Comparison of ENCODE assay signal across 8 cellular contexts in the genomic region with DNA sequence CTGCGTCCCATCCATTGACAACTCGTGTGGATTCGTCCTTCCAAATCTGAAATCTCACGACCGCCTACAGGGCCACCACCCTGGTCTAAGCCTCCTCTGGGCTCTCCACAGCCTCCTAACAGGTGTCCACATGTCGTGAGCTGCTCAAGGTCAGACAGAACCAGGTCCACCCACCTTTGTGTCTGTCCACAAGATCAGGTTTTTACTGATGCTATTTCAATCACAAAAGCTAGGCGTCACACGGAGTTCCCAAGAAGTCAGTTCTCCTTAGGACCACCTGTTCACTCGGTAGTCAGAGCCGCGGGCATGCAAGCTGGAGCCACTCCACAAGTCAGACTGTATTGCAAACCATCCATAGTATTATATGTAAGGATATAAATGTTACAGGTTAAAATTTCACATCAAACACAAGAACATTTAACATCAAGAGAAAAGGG. TPM values are rescaled to one million over a fixed set of nuclear protein-coding genes. Genes with fewer than 3 reads are reported as not detected.
A peak's percentile ranks its signal among the peaks of the same experiment; 100 is the strongest.
DNase-seq lines count a peak whose midpoint lies in the region; ATAC-seq and TF ChIP-seq lines count a peak whose summit lies in the region.

No MANE protein-coding gene starts in this region.

- H3K36me3 ChIP-seq in OCI-LY7 (ENCODE audit: insufficient read depth, low read length), result peaks cover 9% of the 10 kb centered on the region
- H3K36me3 ChIP-seq in trophoblast cell (ENCODE audit: control insufficient read depth in 1 of 2, insufficient read depth in 2 of 2, low read length in 2 of 2), result peaks cover 2 to 5% of the 10 kb centered on the region in 2 experiments

- BruUV-seq in Calu3 (replicated peaks; lab: Mats Ljungman, UMichigan), result no TSS peak
- no TSS peak for BruUV-seq in OCI-LY7 (replicated peaks; lab: Mats Ljungman, UMichigan)

- no peak overlapping the region for H4K91ac ChIP-seq in trophoblast cell (ENCODE audit: low read depth, low read length)

- H4K20me1 ChIP-seq in OCI-LY7 (ENCODE audit: insufficient read depth, low read length), result no peaks in the 10 kb centered on the region

- H3K27me3 Mint-ChIP-seq in Calu3 (ENCODE audit: unreplicated experiment) (peaks cover 26% of the 10 kb centered on the region), endothelial cell (ENCODE audit: unreplicated experiment) (peaks cover 4% of the 10 kb centered on the region)

- H3K9me2 ChIP-seq in OCI-LY7 (ENCODE audit: insufficient read depth, low read length), result no peaks in the 10 kb centered on the region

- no peak overlapping the region for H3K4ac ChIP-seq in trophoblast cell (ENCODE audit: low read depth, low read length)

- H3K9me3 Mint-ChIP-seq in Calu3 (ENCODE audit: low read depth, unreplicated experiment) (no peaks in the 10 kb centered on the region), endothelial cell (ENCODE audit: unreplicated experiment) (no peaks in the 10 kb centered on the region)

- CTCF ChIA-PET in Calu3 (lab: Charles Lee), result interaction anchor here (1.0 to 2.0 kb wide), 8 partner anchors 8 to 266 kb away, joined by 3 to 14 read pairs (median 6); a partner anchor contains a TSS
- CTCF ChIA-PET in OCI-LY7 (lab: Charles Lee; ENCODE audit: unreplicated experiment), result interaction anchor here (0.5 to 3.3 kb wide), 4 partner anchors 16 to 52 kb away, joined by 3 to 12 read pairs (median 4); no protein-coding TSS in a partner anchor

- no peak overlapping the region for H3K18ac ChIP-seq in trophoblast cell (ENCODE audit: low read length)

- H4K12ac ChIP-seq in trophoblast cell (ENCODE audit: low read depth, low read length), result no peak overlapping the region

- peak overlapping the region; percentile 47 for H4K8ac ChIP-seq in trophoblast cell (ENCODE audit: low read depth, low read length)

- H3K23ac ChIP-seq in trophoblast cell (ENCODE audit: low read length), result no peak overlapping the region

- no peaks in the 10 kb centered on the region for H3K9me3 ChIP-seq in OCI-LY7 (ENCODE audit: low read length)
- H3K9me3 ChIP-seq in trophoblast cell (ENCODE audit: insufficient read depth, low read depth, low read length), result peaks cover 2% of the 10 kb centered on the region

- intact Hi-C loops in Calu3 (cut with micrococcal nuclease; ENCODE audit: unreplicated experiment) (no loop called here), OCI-LY7 (cut with micrococcal nuclease; ENCODE audit: unreplicated experiment) (no loop called here)

- H2AK5ac ChIP-seq in trophoblast cell (ENCODE audit: low read length), result no peak overlapping the region

- H2BK120ac ChIP-seq in trophoblast cell (ENCODE audit: insufficient read depth, low read length, poor library complexity), result no peak overlapping the region

- no peak overlapping the region for H2BK12ac ChIP-seq in trophoblast cell (ENCODE audit: low read length)

- H2BK5ac ChIP-seq in trophoblast cell (ENCODE audit: low read depth, low read length, poor library complexity), result no peak overlapping the region

- H3K27ac Mint-ChIP-seq in Calu3 (ENCODE audit: unreplicated experiment) (peak overlapping the region; percentile 88), endothelial cell (ENCODE audit: unreplicated experiment) (peak overlapping the region; percentile 26)

- H3K4me3 Mint-ChIP-seq in Calu3 (ENCODE audit: low read depth, unreplicated experiment) (peak overlapping the region; percentile 75), endothelial cell (ENCODE audit: unreplicated experiment) (peak overlapping the region; percentile 84)

- H3K79me2 ChIP-seq in OCI-LY7 (ENCODE audit: insufficient read depth, low read depth, low read length), result no peaks in the 10 kb centered on the region; the same call in 1 of the 2 replicates
- peaks cover 3% of the 10 kb centered on the region for H3K79me2 ChIP-seq in trophoblast cell (ENCODE audit: control insufficient read depth, insufficient read depth, low read length, poor library complexity)

- ATAC-seq in HG02973 (IDR thresholded peaks at IDR 0.05; ENCODE audit: unreplicated experiment), result no peak

- peaks cover 16% of the 10 kb centered on the region for H3K4me1 Mint-ChIP-seq in Calu3 (ENCODE audit: low read depth, unreplicated experiment)
- peaks cover 3% of the 10 kb centered on the region for H3K4me1 Mint-ChIP-seq in endothelial cell (ENCODE audit: unreplicated experiment)

- H3K36me3 Mint-ChIP-seq in Calu3 (ENCODE audit: insufficient read depth, unreplicated experiment) (peaks cover 35% of the 10 kb centered on the region), endothelial cell (ENCODE audit: low read depth, unreplicated experiment) (peaks cover 5% of the 10 kb centered on the region)

- POLR2A ChIA-PET in OCI-LY7 (lab: Charles Lee), result interaction anchor here (0.5 to 2.7 kb wide), 5 partner anchors 8 to 193 kb away, joined by 3 to 7 read pairs (median 4); no protein-coding TSS in a partner anchor

- no peak overlapping the region for H3K27ac ChIP-seq in OCI-LY7 (ENCODE audit: low read depth, low read length, poor library complexity, severe bottlenecking)
- H3K27ac ChIP-seq in trophoblast cell (ENCODE audit: low read depth, low read length), result no peak overlapping the region

- H3K79me1 ChIP-seq in trophoblast cell (ENCODE audit: low read length), result peaks cover 5% of the 10 kb centered on the region

- no CpG with 5 or more reads among the region's 11 CpGs for WGBS in trophoblast cell (ENCODE audit: extremely low coverage, insufficient coverage, insufficient read length)

- H3K9ac ChIP-seq in trophoblast cell (ENCODE audit: low read length), result no peak overlapping the region

- no peak overlapping the region for H3K14ac ChIP-seq in trophoblast cell (ENCODE audit: low read length)

- no peak overlapping the region for H3K4me3 ChIP-seq in OCI-LY7 (ENCODE audit: low read depth, low read length, poor library complexity, severe bottlenecking)
- H3K4me3 ChIP-seq in trophoblast cell (ENCODE audit: low read depth, low read length), result no peak overlapping the region

- H2AFZ ChIP-seq in OCI-LY7 (ENCODE audit: low read length), result peak overlapping the region; percentile 93; the same call in 1 of the 2 replicates
- peak overlapping the region; percentile 59 for H2AFZ ChIP-seq in trophoblast cell (ENCODE audit: insufficient read depth, low read length, poor library complexity)

- peaks cover 3% of the 10 kb centered on the region for H3K27me3 ChIP-seq in trophoblast cell (ENCODE audit: insufficient read depth, low read length)

- DNase-seq in Calu3 (no peak), OCI-LY7 (ENCODE audit: low spot score) (no peak), endothelial cell (ENCODE audit: low spot score) (no peak), trophoblast cell (no peak), islet precursor cell (no peak), HUDEP-2 (lab: John Stamatoyannopoulos, UW; ENCODE audit: unreplicated experiment in 76 of 76) (no peak), SHP77 (lab: John Stamatoyannopoulos, UW) (no peak)

- TF ChIP-seq CTCF in Calu3 (IDR thresholded peaks at IDR 0.05; ENCODE audit: unreplicated experiment), result no peak
- no peak for TF ChIP-seq CTCF in OCI-LY7 (conservative IDR thresholded peaks at IDR 0.05; ENCODE audit: low read length)
- no peak for TF ChIP-seq CTCF in endothelial cell (IDR thresholded peaks at IDR 0.05; ENCODE audit: unreplicated experiment)

- peaks cover 30% of the 10 kb centered on the region for H3K4me1 ChIP-seq in OCI-LY7 (ENCODE audit: insufficient read depth, low read length, poor library complexity, severe bottlenecking)
- H3K4me1 ChIP-seq in trophoblast cell (ENCODE audit: control insufficient read depth in 1 of 2, insufficient read depth in 2 of 2, low read length in 2 of 2), result peaks cover 0 to 6% of the 10 kb centered on the region in 2 experiments

- H3K4me2 ChIP-seq in OCI-LY7 (ENCODE audit: low read length), result peak overlapping the region; percentile 74
- H3K4me2 ChIP-seq in trophoblast cell (ENCODE audit: low read length), result no peak overlapping the region

RNA-seq across cellular contexts. Expression of a gene that starts 0.5 kb away (rescaled TPM):
- total RNA-seq in Calu3 (2022) (82.6 and 86.8 TPM in 2 replicates), OCI-LY7 (2022) (58.7 and 65.5 TPM in 2 replicates), endothelial cell (ENCODE audit: unreplicated experiment) (4.5 TPM)
- total RNA-seq in OCI-LY7 (2014; rRNA removed; shearing (Covaris generic)), result 111 and 126 TPM in 2 replicates
- polyA plus RNA-seq in trophoblast cell (2013), result 29.4 and 33.8 TPM in 2 replicates

RNA-seq across cellular contexts. Expression of a gene that starts 13.5 kb away (rescaled TPM):
- total RNA-seq in Calu3 (2022) (0.17 and 0.29 TPM in 2 replicates), OCI-LY7 (2022) (1.5 and 1.7 TPM in 2 replicates), endothelial cell (ENCODE audit: unreplicated experiment) (1.0 TPM)
- total RNA-seq in OCI-LY7 (2014; rRNA removed; shearing (Covaris generic)), result 0.05 and 0.35 TPM in 2 replicates
- 0.01 TPM in 2 replicates for polyA plus RNA-seq in trophoblast cell (2013)

RNA-seq across cellular contexts. Expression of a gene that starts 47.8 kb away (rescaled TPM):
- total RNA-seq in Calu3 (2022) (73.1 and 82.8 TPM in 2 replicates), OCI-LY7 (2022) (31.1 and 32.9 TPM in 2 replicates), endothelial cell (ENCODE audit: unreplicated experiment) (55.4 TPM)
- total RNA-seq in OCI-LY7 (2014; rRNA removed; shearing (Covaris generic)), result 27.4 and 37.0 TPM in 2 replicates
- polyA plus RNA-seq in trophoblast cell (2013), result 11.7 and 12.1 TPM in 2 replicates

RNA-seq across cellular contexts. Expression of a gene that starts 58.8 kb away (rescaled TPM):
- total RNA-seq in Calu3 (2022), result 43.4 and 48.0 TPM in 2 replicates
- 17.6 and 22.8 TPM in 2 replicates for total RNA-seq in OCI-LY7 (2014; rRNA removed; shearing (Covaris generic))
- 23.1 and 24.2 TPM in 2 replicates for total RNA-seq in OCI-LY7 (2022)
- total RNA-seq in endothelial cell (ENCODE audit: unreplicated experiment), result 31.3 TPM
- polyA plus RNA-seq in trophoblast cell (2013), result 34.6 and 36.3 TPM in 2 replicates

Comparison
In these comparisons a context has a peak if more than half of its experiments do, and no peak if none do; other contexts are left out.
1. RNA of a gene that starts 0.5 kb away (total RNA-seq): 58.7 to 126 TPM in OCI-LY7 and 82.6 to 86.8 TPM in Calu3; 4.5 TPM in endothelial cell (single experiment); every median in the first group is over 10 times any median in the second.